Comparison of ENCODE assay signal across 22 cellular contexts in genomic region chr12:49643135-49643534, GRCh38. TPM values are rescaled to one million over a fixed set of nuclear protein-coding genes. Genes with fewer than 3 reads are reported as not detected.
DNase-seq lines count a peak whose midpoint lies in the region; ATAC-seq and TF ChIP-seq lines count a peak whose summit lies in the region.
"Had no signal": no experiment of that assay in that cellular context is flagged by ENCODE, and none has a peak within 500 bp of the region (broad histone marks: within the 10 kb centered on the region; RNA-seq: fewer than 3 reads in every experiment).

No MANE protein-coding gene starts in this region.

- no peak overlapping the region for H4K91ac ChIP-seq in mesenchymal stem cell (ENCODE audit: low read length)

- H3K18ac ChIP-seq in mesenchymal stem cell (ENCODE audit: low read depth in 1 of 2, low read length in 2 of 2), result no peak overlapping the region

- no peak overlapping the region for H3K4me2 ChIP-seq in mesenchymal stem cell (ENCODE audit: low read length, poor library complexity, severe bottlenecking)

- no peak overlapping the region for H4K8ac ChIP-seq in mesenchymal stem cell (ENCODE audit: low read length)

- TF ChIP-seq CTCF in natural killer cell (IDR thresholded peaks at IDR 0.05) (no peak), spleen (IDR thresholded peaks at IDR 0.05 in 8 of 11, conservative IDR thresholded peaks at IDR 0.05 in 3 of 11) (no peak)

- intact Hi-C loops in natural killer cell (cut with micrococcal nuclease) (no loop called here), spleen (cut with DNase I; ENCODE audit: low total_unique reads) (no loop called here)

- no peaks in the 10 kb centered on the region for H3K9me3 Mint-ChIP-seq in natural killer cell
- H3K9me3 Mint-ChIP-seq in natural killer cell treated with Interleukin-12 subunit alpha and Interleukin-12 subunit beta and Interleukin-15 and Interleukin-18, amount 100 ng/mL, for 72 hours, result no peaks in the 10 kb centered on the region
- no peaks in the 10 kb centered on the region for H3K9me3 Mint-ChIP-seq in central memory CD8-positive, alpha-beta T cell
- H3K9me3 Mint-ChIP-seq: CD4-positive, alpha-beta T cell; IgD-negative memory B cell had no signal

- no peak overlapping the region for H2BK120ac ChIP-seq in mesenchymal stem cell (ENCODE audit: low read depth, low read length)

- H3K9me3 ChIP-seq in spleen, result no peaks in the 10 kb centered on the region
- no peaks in the 10 kb centered on the region for H3K9me3 ChIP-seq in mesenchymal stem cell (ENCODE audit: control insufficient read depth, low read length)
- H3K9me3 ChIP-seq: Peyer's patch had no signal

- no peak for DNase-seq in natural killer cell
- no peak for DNase-seq in natural killer cell treated with Interleukin-12 subunit alpha and Interleukin-12 subunit beta and Interleukin-15 and Interleukin-18, amount 100 ng/mL, for 72 hours (ENCODE audit: low spot score)
- DNase-seq in central memory CD8-positive, alpha-beta T cell (ENCODE audit: low spot score in 2 of 2), result no peak
- DNase-seq in spleen, result peak; percentile 29
- no peak for DNase-seq in mesenchymal stem cell
- DNase-seq: CD4-positive, alpha-beta T cell; DMS153; GOT3; Karpas-422; NCI-H1694; NCI-H2081; NCI-H2171; NCI-H345; NCI-H524; NCI-H82 had no signal

- H3K27me3 Mint-ChIP-seq in natural killer cell (ENCODE audit: low read depth in 2 of 2), result no peaks in the 10 kb centered on the region
- no peaks in the 10 kb centered on the region for H3K27me3 Mint-ChIP-seq in natural killer cell treated with Interleukin-12 subunit alpha and Interleukin-12 subunit beta and Interleukin-15 and Interleukin-18, amount 100 ng/mL, for 72 hours
- H3K27me3 Mint-ChIP-seq in central memory CD8-positive, alpha-beta T cell, result no peaks in the 10 kb centered on the region
- H3K27me3 Mint-ChIP-seq: CD4-positive, alpha-beta T cell; IgD-negative memory B cell had no signal

- H2BK12ac ChIP-seq in mesenchymal stem cell (ENCODE audit: low read length in 2 of 2), result no peak overlapping the region

- no peak overlapping the region for H3K4ac ChIP-seq in mesenchymal stem cell (ENCODE audit: low read depth in 1 of 2, low read length in 2 of 2)

- H3K4me1 ChIP-seq in spleen, result peaks cover 12 to 43% (median 29%) of the 10 kb centered on the region in 6 donors
- H3K4me1 ChIP-seq in mesenchymal stem cell (ENCODE audit: control insufficient read depth, insufficient read depth, low read depth, low read length), result no peaks in the 10 kb centered on the region

- no peak for TF ChIP-seq POLR2A in spleen (IDR thresholded peaks at IDR 0.05)

- H3K4me3 Mint-ChIP-seq in natural killer cell, result no peak overlapping the region
- no peak overlapping the region for H3K4me3 Mint-ChIP-seq in natural killer cell treated with Interleukin-12 subunit alpha and Interleukin-12 subunit beta and Interleukin-15 and Interleukin-18, amount 100 ng/mL, for 72 hours
- H3K4me3 Mint-ChIP-seq in central memory CD8-positive, alpha-beta T cell, result no peak overlapping the region
- H3K4me3 Mint-ChIP-seq: CD4-positive, alpha-beta T cell; IgD-negative memory B cell had no signal

- H2BK5ac ChIP-seq in mesenchymal stem cell (ENCODE audit: low read depth, low read length, poor library complexity, severe bottlenecking), result no peak overlapping the region

- H3K4me3 ChIP-seq in spleen (no peak overlapping the region), mesenchymal stem cell (ENCODE audit: insufficient read depth in 1 of 2, low read depth in 1 of 2, low read length in 2 of 2) (no peak overlapping the region)
- H3K4me3 ChIP-seq: Peyer's patch had no signal

- H2AFZ ChIP-seq in mesenchymal stem cell (ENCODE audit: low read depth, low read length), result no peak overlapping the region

- peak overlapping the region; percentile 25 to 89 for H3K27ac Mint-ChIP-seq in natural killer cell
- peak overlapping the region in 1 of 2 donors; percentile 40 for H3K27ac Mint-ChIP-seq in natural killer cell treated with Interleukin-12 subunit alpha and Interleukin-12 subunit beta and Interleukin-15 and Interleukin-18, amount 100 ng/mL, for 72 hours
- peak overlapping the region; percentile 75 for H3K27ac Mint-ChIP-seq in central memory CD8-positive, alpha-beta T cell (ENCODE audit: low read depth)
- H3K27ac Mint-ChIP-seq: CD4-positive, alpha-beta T cell had no signal

- peaks cover 5% of the 10 kb centered on the region for H3K79me1 ChIP-seq in mesenchymal stem cell (replicated peaks; ENCODE audit: low read length, poor library complexity, severe bottlenecking)

- 73 to 95% (median 92%) methylated on average over 6 to 7 of the region's 7 CpGs for WGBS in spleen, 5 donors
- WGBS in mesenchymal stem cell, result 96% methylated on average over 7 of the region's 7 CpGs

- H3K27ac ChIP-seq in spleen (no peak overlapping the region), mesenchymal stem cell (ENCODE audit: low read length, poor library complexity, severe bottlenecking) (no peak overlapping the region)

- no peak overlapping the region for H3K9ac ChIP-seq in mesenchymal stem cell (ENCODE audit: low read length)

- ATAC-seq in natural killer cell (no peak), GM21825 (IDR thresholded peaks at IDR 0.05; ENCODE audit: unreplicated experiment) (no peak), HG03139 (IDR thresholded peaks at IDR 0.05; ENCODE audit: unreplicated experiment) (no peak)
- no peak for ATAC-seq in natural killer cell treated with Interleukin-12 subunit alpha and Interleukin-12 subunit beta and Interleukin-15 and Interleukin-18, amount 100 ng/mL, for 72 hours
- no peak for ATAC-seq in central memory CD8-positive, alpha-beta T cell (replicated peaks; ENCODE audit: extremely low read depth, poor library complexity, severe bottlenecking)
- ATAC-seq: HCT116, Right ventricle myocardium inferior had no signal

- H3K23ac ChIP-seq in mesenchymal stem cell (ENCODE audit: low read length in 2 of 2), result no peak overlapping the region

- peaks cover 0 to 68% (median 28%) of the 10 kb centered on the region in 6 donors for H3K36me3 ChIP-seq in spleen
- H3K36me3 ChIP-seq in mesenchymal stem cell (ENCODE audit: control insufficient read depth in 1 of 2, insufficient read depth in 2 of 2, low read depth in 1 of 2, low read length in 2 of 2), result peaks cover 64 to 83% of the 10 kb centered on the region in 2 experiments

- H3K4me1 Mint-ChIP-seq in natural killer cell, result peaks cover 12 to 36% of the 10 kb centered on the region in 2 donors
- H3K4me1 Mint-ChIP-seq in natural killer cell treated with Interleukin-12 subunit alpha and Interleukin-12 subunit beta and Interleukin-15 and Interleukin-18, amount 100 ng/mL, for 72 hours (ENCODE audit: low read depth in 2 of 2), result peaks cover 18 to 24% of the 10 kb centered on the region in 2 donors
- H3K4me1 Mint-ChIP-seq in central memory CD8-positive, alpha-beta T cell, result peaks cover 23% of the 10 kb centered on the region

- no peak overlapping the region for H2BK15ac ChIP-seq in mesenchymal stem cell (ENCODE audit: low read depth, poor library complexity, severe bottlenecking)

- no peak overlapping the region for H3K14ac ChIP-seq in mesenchymal stem cell (ENCODE audit: low read length in 2 of 2)

- H3K36me3 Mint-ChIP-seq in natural killer cell, result no peaks in the 10 kb centered on the region
- H3K36me3 Mint-ChIP-seq in natural killer cell treated with Interleukin-12 subunit alpha and Interleukin-12 subunit beta and Interleukin-15 and Interleukin-18, amount 100 ng/mL, for 72 hours, result no peaks in the 10 kb centered on the region
- H3K36me3 Mint-ChIP-seq in central memory CD8-positive, alpha-beta T cell (ENCODE audit: insufficient read depth), result peaks cover 12% of the 10 kb centered on the region

- H2AK5ac ChIP-seq in mesenchymal stem cell (ENCODE audit: low read length, severe bottlenecking), result no peak overlapping the region

- H3K27me3 ChIP-seq in spleen (replicated peaks in 1 of 7) (no peaks in the 10 kb centered on the region), mesenchymal stem cell (ENCODE audit: control insufficient read depth in 1 of 2, insufficient read depth in 1 of 2, low read length in 2 of 2) (no peaks in the 10 kb centered on the region)
- H3K27me3 ChIP-seq: Peyer's patch had no signal

RNA-seq across cellular contexts. Expression of gene PRPF40B, which starts 19.8 kb away (rescaled TPM):
- total RNA-seq in natural killer cell (1 to 10 TPM; 5.6 to 6.8 (median 5.9) TPM), spleen (10 to 100 TPM in 6 of 7 donors, 1 to 10 TPM in 1; 8.0 to 28.3 (median 20.7) TPM)
- 10 to 100 TPM in 1 of 2 donors, 1 to 10 TPM in 1; 6.2 to 12.4 TPM for total RNA-seq in natural killer cell treated with Interleukin-12 subunit alpha and Interleukin-12 subunit beta and Interleukin-15 and Interleukin-18, amount 100 ng/mL, for 72 hours
- 10 to 100 TPM in 2 of 3 donors, 1 to 10 TPM in 1; 5.9 to 18.0 (median 13.7) TPM for polyA plus RNA-seq in spleen
- 6.3 TPM for polyA plus RNA-seq in mesenchymal stem cell (2013, experiment 1 of 2)
- 7.2 TPM for polyA plus RNA-seq in mesenchymal stem cell (2013, experiment 2 of 2)

RNA-seq across cellular contexts. Expression of gene FAM186B, which starts 37.7 kb away (rescaled TPM):
- total RNA-seq in natural killer cell, result under 1 TPM; 0.56 to 0.85 (median 0.77) TPM
- total RNA-seq in natural killer cell treated with Interleukin-12 subunit alpha and Interleukin-12 subunit beta and Interleukin-15 and Interleukin-18, amount 100 ng/mL, for 72 hours, result 1 to 10 TPM; 2.0 to 2.3 TPM
- total RNA-seq in spleen, result under 1 TPM in 4 of 7 donors, not detected in 3; 0.27 to 0.67 (median 0.41) TPM
- polyA plus RNA-seq in spleen, result under 1 TPM in 2 of 3 donors, not detected in 1; 0.08 to 0.10 TPM
- 0.10 TPM for polyA plus RNA-seq in mesenchymal stem cell (2013, experiment 1 of 2)
- polyA plus RNA-seq in mesenchymal stem cell (2013, experiment 2 of 2), result 0.07 TPM
- total RNA-seq: G401 had no signal
